Comparison of ENCODE assay signal across 8 cellular contexts in genomic region chr19:55674841-55675660, GRCh38. TPM values are rescaled to one million over a fixed set of nuclear protein-coding genes. Genes with fewer than 3 reads are reported as not detected.
DNase-seq lines count a peak whose midpoint lies in the region; TF ChIP-seq lines count a peak whose summit lies in the region.

Gene EPN1, plus strand, starts transcription at chr19:55675226. Its CDS starts 3,402 bp downstream, at chr19:55678628.

- H3K4me1 ChIP-seq in SJSA1 (replicated peaks) (peaks cover 21% of the 10 kb centered on the region), neuron (ENCODE audit: insufficient read depth, low read length) (peaks cover 22% of the 10 kb centered on the region)

- POLR2A ChIA-PET in HEK293T (lab: Yijun Ruan, JAX): no interaction called here

- CTCF ChIA-PET in HEK293T (lab: Yijun Ruan, JAX): no interaction called here

- H3K9me3 ChIP-seq in SJSA1 (replicated peaks) (no peaks in the 10 kb centered on the region; the same call in 1 of the 2 replicates), neuron (ENCODE audit: low read length) (no peaks in the 10 kb centered on the region)

- H3K27ac ChIP-seq in SJSA1: peak within 1 kb of the TSS; percentile 71

- peaks cover 77% of the 10 kb centered on the region for H3K36me3 ChIP-seq in SJSA1
- H3K36me3 ChIP-seq in neuron (ENCODE audit: insufficient read depth, low read length): peaks cover 46% of the 10 kb centered on the region

- H3K4me3 ChIP-seq in SJSA1 (peak within 1 kb of the TSS; percentile 98), neuron (ENCODE audit: low read length) (peak within 1 kb of the TSS; percentile 80)

- peak; percentile 94 for DNase-seq in GDM1 (lab: John Stamatoyannopoulos, UW)
- peak; percentile 99 for DNase-seq in HEK293T (ENCODE audit: extremely low spot score)
- peak; percentile 98 for DNase-seq in MV-4-11 (lab: John Stamatoyannopoulos, UW)
- peak; percentile 92 to 98 for DNase-seq in SJSA1 (ENCODE audit: low read depth in 1 of 2, low spot score in 2 of 2)
- peak; percentile 88 to 97 (median 96) for DNase-seq in activated naive CD4-positive, alpha-beta T cell (lab: John Stamatoyannopoulos, UW)
- peak; percentile 92 for DNase-seq in foreskin melanocyte
- peak; percentile 92 for DNase-seq in stromal cell of bone marrow (ENCODE audit: low read depth)

- no peaks in the 10 kb centered on the region for H3K27me3 ChIP-seq in SJSA1 (replicated peaks)
- H3K27me3 ChIP-seq in neuron (ENCODE audit: insufficient read depth, low read length): no peaks in the 10 kb centered on the region

- peak within 1 kb of the TSS; percentile 3 for H2AFZ ChIP-seq in neuron (ENCODE audit: low read depth, low read length)

TF ChIP-seq in HEK293T, 16 proteins besides CTCF, POLR2A, EP300 and RAD21:
- TF ChIP-seq ELF4 (IDR thresholded peaks at IDR 0.05) (peak; percentile 32; the same call in 1 of the 2 replicates), FOXA1 (IDR thresholded peaks at IDR 0.05) (no peak), L3MBTL2 (conservative IDR thresholded peaks at IDR 0.05) (0 out of 2 replicates have a peak, but pooled peaks have one; percentile 16), LEF1 (IDR thresholded peaks at IDR 0.05; ENCODE audit: borderline replicate concordance) (0 out of 2 replicates have a peak, but pooled peaks have one; percentile 29), ARNT (IDR thresholded peaks at IDR 0.05) (peak; percentile 63), BHLHE40 (IDR thresholded peaks at IDR 0.05; ENCODE audit: borderline replicate concordance) (no peak), FOXM1 (IDR thresholded peaks at IDR 0.05; ENCODE audit: borderline replicate concordance) (peak; percentile 57; the same call in 1 of the 2 replicates), PKNOX1 (IDR thresholded peaks at IDR 0.05) (no peak), SUZ12 (IDR thresholded peaks at IDR 0.05) (no peak), NFRKB (IDR thresholded peaks at IDR 0.05) (no peak), TARDBP (IDR thresholded peaks at IDR 0.05) (no peak), SP1 (IDR thresholded peaks at IDR 0.05) (no peak)
TF ChIP-seq in HEK293T: peak in this region for 5.

RNA-seq across cellular contexts. Expression of gene EPN1, which starts in this region (rescaled TPM):
- 67.7 and 103 TPM in 2 replicates for total RNA-seq in SJSA1 (2014; rRNA removed; shearing (Covaris generic))

Comparison
In these comparisons a context has a peak if more than half of its experiments do, and no peak if none do; other contexts are left out.
1. Peak in every context shown above with its lines: DNase-seq, H3K4me3 ChIP-seq and H3K27ac ChIP-seq.